ENCODE assay signal across 8 cellular contexts in the genomic region with DNA sequence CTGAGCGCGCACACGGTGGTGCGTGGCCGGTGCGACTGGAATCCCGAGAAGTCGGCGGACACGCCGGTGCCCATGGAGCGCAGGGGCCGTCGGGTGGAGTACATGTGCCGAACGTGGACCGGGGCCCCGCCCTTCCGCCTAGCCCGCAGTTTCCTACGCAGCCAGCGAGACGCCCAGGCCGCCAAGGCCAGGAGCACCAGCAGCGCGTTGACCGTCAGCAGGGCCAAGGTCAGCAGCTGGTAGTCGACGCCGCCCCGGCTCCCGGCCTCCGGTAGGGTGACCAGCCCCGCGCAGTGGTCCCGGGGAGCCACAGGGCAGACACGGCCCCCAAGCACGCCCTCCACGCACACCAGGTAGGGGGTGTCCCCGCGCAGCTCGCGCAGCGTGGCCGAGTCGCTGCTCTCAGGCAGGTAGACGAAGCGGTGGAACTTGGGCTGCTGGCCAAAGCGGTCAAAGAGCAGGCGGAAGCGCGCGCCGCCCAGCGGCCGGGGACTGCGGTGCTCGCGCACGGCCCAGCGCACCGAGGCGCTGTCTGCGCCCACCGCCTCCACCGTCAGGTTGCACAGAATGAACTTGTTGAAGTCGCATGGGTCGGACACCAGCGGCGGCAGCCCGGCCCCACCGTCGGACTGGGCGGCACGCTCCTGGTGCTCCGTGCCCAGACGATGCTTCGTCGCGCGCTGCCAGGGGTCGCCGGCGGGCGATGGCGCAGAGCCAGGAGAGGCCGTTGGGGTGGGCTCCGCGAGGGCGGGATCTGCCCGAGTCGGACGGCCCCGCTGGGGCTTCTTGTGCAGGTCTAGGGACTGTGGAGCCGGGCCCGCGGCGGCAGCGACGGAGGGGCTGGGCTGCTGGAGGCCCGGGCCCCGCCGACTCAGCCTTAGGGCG. TPM values are rescaled to one million over a fixed set of nuclear protein-coding genes. Genes with fewer than 3 reads are reported as not detected.
DNase-seq lines count a peak whose midpoint lies in the region; ATAC-seq and TF ChIP-seq lines count a peak whose summit lies in the region.

No MANE protein-coding gene starts in this region.

- H3K36me3 Mint-ChIP-seq in Caco-2 (ENCODE audit: insufficient read depth, unreplicated experiment) = no peaks in the 10 kb centered on the region

- POLR2A ChIA-PET in Caco-2 (lab: Charles Lee) = interaction anchor here (0.5 to 1.0 kb wide), 3 partner anchors 143 to 234 kb away, joined by 3 to 6 read pairs (median 4); no protein-coding TSS in a partner anchor

- H3K4me3 Mint-ChIP-seq in Caco-2 (ENCODE audit: unreplicated experiment) = peak overlapping the region; percentile 73

- H3K4me1 ChIP-seq in Caco-2 = peaks cover 18% of the 10 kb centered on the region; the same call in 1 of the 2 replicates
- H3K4me1 ChIP-seq in HUES48 (ENCODE audit: control insufficient read depth, insufficient read depth, low read length) = peaks cover 17% of the 10 kb centered on the region
- peaks cover 0 to 15% of the 10 kb centered on the region in 2 donors for H3K4me1 ChIP-seq in uterus

- no peaks in the 10 kb centered on the region for H3K9me3 Mint-ChIP-seq in Caco-2 (ENCODE audit: unreplicated experiment)

- BruUV-seq in Caco-2 (replicated peaks; lab: Mats Ljungman, UMichigan) = no TSS peak

- ATAC-seq in HG03025 (IDR thresholded peaks at IDR 0.05; ENCODE audit: low FRiP score, unreplicated experiment) = no peak

- H3K27ac ChIP-seq in HUES48 (ENCODE audit: low read depth, low read length) (no peak overlapping the region), VCaP (peak overlapping the region; percentile 57; the same call in 1 of the 2 replicates), uterus (peak overlapping the region; percentile 37 to 75)

- CTCF ChIA-PET in Caco-2 (lab: Charles Lee) = interaction anchor here (0.6 to 3.3 kb wide), 18 partner anchors 11 to 709 kb away, joined by 3 to 76 read pairs (median 6); no protein-coding TSS in a partner anchor

- H3K4me3 ChIP-seq in Caco-2 (ENCODE audit: low read depth, low read length) (peak overlapping the region; percentile 65), HUES48 (ENCODE audit: low read depth, low read length) (peak overlapping the region; percentile 68), fibroblast of the aortic adventitia (ENCODE audit: low read depth, low read length) (peak overlapping the region; percentile 45), uterus (peak overlapping the region; percentile 36 to 55)

- peaks cover 17% of the 10 kb centered on the region for H3K4me1 Mint-ChIP-seq in Caco-2 (ENCODE audit: low read depth, unreplicated experiment)

- no peaks in the 10 kb centered on the region for H3K27me3 Mint-ChIP-seq in Caco-2 (ENCODE audit: insufficient read depth, unreplicated experiment)

- H3K36me3 ChIP-seq in Caco-2 (ENCODE audit: control insufficient read depth, insufficient read depth, low read length) (no peaks in the 10 kb centered on the region), HUES48 (ENCODE audit: control insufficient read depth, insufficient read depth, low read length) (no peaks in the 10 kb centered on the region), uterus (no peaks in the 10 kb centered on the region)

- DNase-seq in Caco-2 (peak; percentile 84 to 89), fibroblast of the aortic adventitia (ENCODE audit: low read depth) (peak; percentile 22), myocyte (ENCODE audit: low read depth) (peak; percentile 35), uterus (peak; percentile 69 to 79), A172 (ENCODE audit: low spot score) (no peak)

- no peak overlapping the region; the same call in 1 of the 2 replicates for H3K9ac ChIP-seq in HUES48 (ENCODE audit: low read depth, low read length)

- no peak for TF ChIP-seq POLR2A in uterus (IDR thresholded peaks at IDR 0.05)

- intact Hi-C loops in Caco-2 (cut with micrococcal nuclease; ENCODE audit: unreplicated experiment) = loop anchor here (1.0 kb wide), 4 partner anchors 29 to 452 kb away; no protein-coding TSS in a partner anchor
- intact Hi-C loops in uterus (cut with DNase I; ENCODE audit: low total_unique reads) = no loop called here

- TF ChIP-seq CTCF in Caco-2 (IDR thresholded peaks at IDR 0.05; ENCODE audit: insufficient read depth in 1 of 2, low read depth in 1 of 2, low read length in 1 of 2, severe bottlenecking in 1 of 2, unreplicated experiment in 1 of 2) = peak; percentile 73 to 81
- peak; percentile 78 for TF ChIP-seq CTCF in VCaP (conservative IDR thresholded peaks at IDR 0.05)
- TF ChIP-seq CTCF in fibroblast of the aortic adventitia (IDR thresholded peaks at IDR 0.05; ENCODE audit: insufficient read depth, low read length) = peak; percentile 52
- peak in 3 of 4 experiments; percentile 66 to 70 (median 67) for TF ChIP-seq CTCF in uterus (IDR thresholded peaks at IDR 0.05)

- H3K9me3 ChIP-seq in Caco-2 (no peaks in the 10 kb centered on the region), HUES48 (ENCODE audit: control insufficient read depth, insufficient read depth, low read length) (0 out of 2 replicates have a peak, but pooled peaks cover 3% of the 10 kb centered on the region), uterus (no peaks in the 10 kb centered on the region)

- H3K27me3 ChIP-seq in Caco-2 (replicated peaks; ENCODE audit: control insufficient read depth, insufficient read depth, low read length) (no peaks in the 10 kb centered on the region), HUES48 (ENCODE audit: control insufficient read depth, insufficient read depth, low read length) (peaks cover 58% of the 10 kb centered on the region), uterus (no peaks in the 10 kb centered on the region)

- no peak overlapping the region for H3K27ac Mint-ChIP-seq in Caco-2 (ENCODE audit: unreplicated experiment)

RNA-seq across cellular contexts. Expression of a gene that starts 2.2 kb away (rescaled TPM):
- total RNA-seq in Caco-2 (2022) = 0.45 and 0.51 TPM in 2 replicates
- total RNA-seq in fibroblast of the aortic adventitia (ENCODE audit: low replicate concordance) = 0.81 and 6.3 TPM in 2 replicates
- 0.40 and 0.42 TPM in 2 replicates for total RNA-seq in myocyte
- polyA plus RNA-seq in myocyte (2012) = 0.05 TPM
- total RNA-seq in uterus = 10 to 100 TPM in 2 of 4 donors, 1 to 10 TPM in 2; 6.2 to 23.5 (median 10.1) TPM
- not detected in 2 replicates for total RNA-seq in A172 (2014; rRNA removed; shearing (Covaris generic))
